ENCODE assay signal across 8 cellular contexts in genomic region chr20:21396045-21396893, GRCh38. TPM values are rescaled to one million over a fixed set of nuclear protein-coding genes. Genes with fewer than 3 reads are reported as not detected.
DNase-seq lines count a peak whose midpoint lies in the region; ATAC-seq and TF ChIP-seq lines count a peak whose summit lies in the region.

No MANE protein-coding gene starts in this region.

- H3K4me3 Mint-ChIP-seq in activated CD8-positive, alpha-beta T cell treated with anti-CD3 and anti-CD28 coated beads for 36 hours: peak overlapping the region; percentile 33

- no peaks in the 10 kb centered on the region for H3K9me3 ChIP-seq in iPS-15b (ENCODE audit: control insufficient read depth, insufficient read depth, low read length)
- H3K9me3 ChIP-seq in testis: no peaks in the 10 kb centered on the region

- H3K4me1 ChIP-seq in iPS-15b (ENCODE audit: control insufficient read depth, insufficient read depth, low read length) (no peaks in the 10 kb centered on the region), testis (no peaks in the 10 kb centered on the region)

- intact Hi-C loops in activated CD8-positive, alpha-beta T cell treated with anti-CD3 and anti-CD28 coated beads for 36 hours (cut with micrococcal nuclease): loop anchor here (5.0 kb wide), 1 partner anchor 111 kb away; no protein-coding TSS in a partner anchor
- intact Hi-C loops in testis (cut with DNase I; ENCODE audit: low total_unique reads): no loop called here

- TF ChIP-seq POLR2A in testis (IDR thresholded peaks at IDR 0.05): no peak

- DNase-seq in activated effector memory CD4-positive, alpha-beta T cell treated with anti-CD3 and anti-CD28 coated beads, Interleukin-2, amount 50 U/mL, for 16 hours: peak; percentile 65
- no peak for DNase-seq in activated effector memory CD4-positive, alpha-beta T cell treated with Interleukin-2 at 50 U/mL for 16 hours
- no peak for DNase-seq in activated CD8-positive, alpha-beta T cell treated with anti-CD3 and anti-CD28 coated beads for 36 hours
- DNase-seq in testis (peak; percentile 36), medulla oblongata (ENCODE audit: extremely low spot score) (no peak), germinal center (ENCODE audit: low spot score) (no peak), C1 segment of cervical spinal cord (lab: John Stamatoyannopoulos, UW) (no peak)

- H3K4me3 ChIP-seq in iPS-15b (ENCODE audit: low read depth, low read length) (peak overlapping the region; percentile 30), testis (peak overlapping the region; percentile 53 to 56)

- H3K27me3 ChIP-seq in iPS-15b (ENCODE audit: control insufficient read depth, insufficient read depth, low read length) (peaks cover 92% of the 10 kb centered on the region), testis (no peaks in the 10 kb centered on the region)

- no peak overlapping the region for H3K9ac ChIP-seq in iPS-15b (ENCODE audit: low read depth, low read length)

- CTCF ChIA-PET in activated CD8-positive, alpha-beta T cell treated with anti-CD3 and anti-CD28 coated beads for 36 hours (lab: Charles Lee): interaction anchor here (1.1 to 1.2 kb wide), 2 partner anchors 109 to 159 kb away, joined by 4 to 6 read pairs; no protein-coding TSS in a partner anchor

- POLR2A ChIA-PET in activated CD8-positive, alpha-beta T cell treated with anti-CD3 and anti-CD28 coated beads for 36 hours (lab: Charles Lee): no interaction called here

- 3% methylated on average over 86 of the region's 119 CpGs; no CpG with 5 or more reads in 1 of the 2 donors for whole genome bisulfite sequencing in testis, 2 donors

- peak; percentile 11 for ATAC-seq in activated CD8-positive, alpha-beta T cell treated with anti-CD3 and anti-CD28 coated beads for 36 hours

- no peak overlapping the region for H3K27ac Mint-ChIP-seq in activated CD8-positive, alpha-beta T cell treated with anti-CD3 and anti-CD28 coated beads for 36 hours

- peaks cover 70% of the 10 kb centered on the region for H3K27me3 Mint-ChIP-seq in activated CD8-positive, alpha-beta T cell treated with anti-CD3 and anti-CD28 coated beads for 36 hours

- H3K36me3 ChIP-seq in iPS-15b (ENCODE audit: control insufficient read depth, insufficient read depth, low read length) (no peaks in the 10 kb centered on the region), testis (ENCODE audit: low read depth, missing control alignments) (no peaks in the 10 kb centered on the region)

- TF ChIP-seq CTCF in activated CD8-positive, alpha-beta T cell treated with anti-CD3 and anti-CD28 coated beads for 36 hours (IDR thresholded peaks at IDR 0.05): no peak
- no peak for TF ChIP-seq CTCF in testis (IDR thresholded peaks at IDR 0.05)

- peaks cover 11% of the 10 kb centered on the region for H3K36me3 Mint-ChIP-seq in activated CD8-positive, alpha-beta T cell treated with anti-CD3 and anti-CD28 coated beads for 36 hours (ENCODE audit: low read depth)

- peak overlapping the region in 1 of 2 donors; percentile 68 for H3K27ac ChIP-seq in testis

- H3K4me1 Mint-ChIP-seq in activated CD8-positive, alpha-beta T cell treated with anti-CD3 and anti-CD28 coated beads for 36 hours (ENCODE audit: low read depth): peaks cover 18% of the 10 kb centered on the region

- H3K9me3 Mint-ChIP-seq in activated CD8-positive, alpha-beta T cell treated with anti-CD3 and anti-CD28 coated beads for 36 hours: peaks cover 6% of the 10 kb centered on the region

RNA-seq across cellular contexts. Expression of gene NKX2-4, which starts 1.1 kb away (rescaled TPM):
- not detected for total RNA-seq in activated CD8-positive, alpha-beta T cell treated with anti-CD3 and anti-CD28 coated beads for 36 hours
- total RNA-seq in testis: 1 to 10 TPM; 5.1 to 6.3 TPM
- 0.99 TPM for polyA plus RNA-seq in testis (ENCODE audit: insufficient read depth, low read depth, low replicate concordance)

Comparison
In these comparisons a context has a peak if more than half of its experiments do, and no peak if none do; other contexts are left out.
1. DNase-seq: peak in activated effector memory CD4-positive, alpha-beta T cell treated with anti-CD3 and anti-CD28 coated beads, Interleukin-2, amount 50 U/mL, for 16 hours (single experiment) and testis (single experiment); none in activated effector memory CD4-positive, alpha-beta T cell treated with Interleukin-2 at 50 U/mL for 16 hours (single experiment), activated CD8-positive, alpha-beta T cell treated with anti-CD3 and anti-CD28 coated beads for 36 hours (single experiment), medulla oblongata (single experiment), germinal center (single experiment) and C1 segment of cervical spinal cord (0 of 14).
2. RNA of gene NKX2-4, which starts 1.1 kb away (total RNA-seq): 5.1 to 6.3 TPM in testis; not detected in activated CD8-positive, alpha-beta T cell treated with anti-CD3 and anti-CD28 coated beads for 36 hours; every median in the first group is over 4 times any median in the second.